In genomic region chr5:177134653-177135225, GRCh38 we compare ENCODE assay signal across 1 cellular context.
TF ChIP-seq lines count a peak whose summit lies in the region.

No MANE protein-coding gene starts in this region.

TF ChIP-seq in HepG2, 621 proteins besides CTCF, POLR2A, EP300 and RAD21 (continued from another document):
- TF ChIP-seq LBX2 (CRISPR knock-in tag; IDR thresholded peaks at IDR 0.05; ENCODE audit: borderline replicate concordance), result no peak
- TF ChIP-seq HMG20B (CRISPR knock-in tag; conservative IDR thresholded peaks at IDR 0.05), result no peak
- TF ChIP-seq ZFX (CRISPR knock-in tag; IDR thresholded peaks at IDR 0.05; ENCODE audit: low read depth), result peak; percentile 4; the same call in 1 of the 2 replicates
- TF ChIP-seq, protein P1, sequence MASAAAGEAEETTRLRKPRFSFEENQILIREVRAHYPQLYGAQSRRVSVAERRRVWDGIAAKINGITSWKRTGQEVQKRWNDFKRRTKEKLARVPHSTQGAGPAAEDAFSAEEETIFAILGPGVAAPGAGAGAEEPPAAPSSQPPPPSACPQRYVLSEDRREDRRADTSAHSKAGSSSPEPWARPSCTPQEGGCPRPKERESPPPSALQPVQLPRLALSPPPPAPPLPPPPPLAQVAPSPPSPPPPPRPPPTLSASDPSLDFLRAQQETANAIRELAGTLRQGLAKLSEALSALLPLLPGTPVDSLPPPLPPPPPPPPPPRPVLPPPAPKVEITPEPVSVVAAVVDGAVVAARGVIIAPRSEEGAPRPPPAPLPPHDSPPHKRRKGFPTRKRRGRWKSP (CRISPR knock-in tag; IDR thresholded peaks at IDR 0.05), result peak; percentile 50
- TF ChIP-seq, protein P2, sequence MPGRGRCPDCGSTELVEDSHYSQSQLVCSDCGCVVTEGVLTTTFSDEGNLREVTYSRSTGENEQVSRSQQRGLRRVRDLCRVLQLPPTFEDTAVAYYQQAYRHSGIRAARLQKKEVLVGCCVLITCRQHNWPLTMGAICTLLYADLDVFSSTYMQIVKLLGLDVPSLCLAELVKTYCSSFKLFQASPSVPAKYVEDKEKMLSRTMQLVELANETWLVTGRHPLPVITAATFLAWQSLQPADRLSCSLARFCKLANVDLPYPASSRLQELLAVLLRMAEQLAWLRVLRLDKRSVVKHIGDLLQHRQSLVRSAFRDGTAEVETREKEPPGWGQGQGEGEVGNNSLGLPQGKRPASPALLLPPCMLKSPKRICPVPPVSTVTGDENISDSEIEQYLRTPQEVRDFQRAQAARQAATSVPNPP (CRISPR knock-in tag; IDR thresholded peaks at IDR 0.05), result no peak
- TF ChIP-seq ZNF710 (CRISPR knock-in tag; IDR thresholded peaks at IDR 0.05; ENCODE audit: borderline replicate concordance), result no peak
